In the genomic region with DNA sequence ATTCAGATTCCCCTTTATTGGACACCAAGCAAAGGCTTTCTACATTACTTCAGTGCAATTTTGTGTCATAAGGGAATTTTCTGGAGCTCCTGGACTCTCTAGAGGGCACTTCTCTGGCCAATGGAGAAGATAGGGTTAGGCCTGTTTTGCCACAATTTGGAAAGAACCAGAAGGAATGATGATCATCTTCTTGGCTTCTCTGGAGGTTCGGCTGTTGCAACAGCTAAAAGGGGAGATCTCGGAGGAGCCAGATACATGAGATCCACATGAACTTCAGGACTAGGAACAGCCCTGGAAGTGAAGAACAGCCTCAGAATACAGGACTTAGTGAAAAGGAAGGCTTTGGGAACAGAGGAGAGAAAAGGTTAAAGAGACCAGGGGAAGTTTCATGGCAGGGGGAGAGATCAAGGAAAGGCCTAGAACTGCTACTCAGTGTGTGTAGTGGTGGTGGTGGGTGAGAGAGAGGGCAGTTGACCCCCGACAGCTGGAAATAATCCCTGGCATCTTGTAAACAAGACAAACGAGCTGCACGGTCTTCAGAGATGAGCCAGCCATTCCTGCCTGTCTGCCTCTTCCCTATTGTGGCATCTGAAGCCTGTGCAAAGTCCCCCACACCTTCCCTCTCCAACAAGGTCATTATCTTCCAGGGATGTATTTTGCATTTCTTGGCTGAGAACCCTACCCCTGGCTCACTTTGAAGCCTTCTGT, we compare ENCODE assay signal across 20 cellular contexts.
DNase-seq lines count a peak whose midpoint lies in the region; ATAC-seq and TF ChIP-seq lines count a peak whose summit lies in the region.
"Had no signal": no experiment of that assay in that cellular context is flagged by ENCODE, and none has a peak within 500 bp of the region (broad histone marks: within the 10 kb centered on the region; RNA-seq: fewer than 3 reads in every experiment).

No MANE protein-coding gene starts in this region.

- no peak overlapping the region for H3K4me3 Mint-ChIP-seq in activated CD4-positive, alpha-beta memory T cell treated with anti-CD3 and anti-CD28 coated beads, Interleukin-2, amount 10 ng/mL, durations not matched to agents 7 days and 5 days
- H3K4me3 Mint-ChIP-seq: memory B cell, nephron progenitor cell had no signal

- H3K9me3 Mint-ChIP-seq in activated CD4-positive, alpha-beta memory T cell treated with anti-CD3 and anti-CD28 coated beads, Interleukin-2, amount 10 ng/mL, durations not matched to agents 7 days and 5 days: no peaks in the 10 kb centered on the region
- H3K9me3 Mint-ChIP-seq: memory B cell, nephron progenitor cell had no signal

- no peaks in the 10 kb centered on the region for H3K9me2 ChIP-seq in PC-3 (replicated peaks; ENCODE audit: low read length)

- no peak overlapping the region for H2AFZ ChIP-seq in PC-3 (ENCODE audit: low read length)
- H2AFZ ChIP-seq: hepatocyte had no signal

- H3K27me3 ChIP-seq in PC-3 (ENCODE audit: low read length): no peaks in the 10 kb centered on the region
- no peaks in the 10 kb centered on the region for H3K27me3 ChIP-seq in brain microvascular endothelial cell (replicated peaks)
- no peaks in the 10 kb centered on the region for H3K27me3 ChIP-seq in right atrium auricular region
- H3K27me3 ChIP-seq in subcutaneous abdominal adipose tissue (ENCODE audit: control insufficient read depth in 5 of 5, insufficient read depth in 4 of 5, low read length in 5 of 5): no peaks in the 10 kb centered on the region
- H3K27me3 ChIP-seq in foreskin keratinocyte: no peaks in the 10 kb centered on the region
- H3K27me3 ChIP-seq: BLaER1, hepatocyte, upper lobe of left lung had no signal

- H3F3A ChIP-seq in PC-3 (ENCODE audit: low read length, unreplicated experiment): no peaks in the 10 kb centered on the region

- no peak overlapping the region for H3K27ac Mint-ChIP-seq in activated CD4-positive, alpha-beta memory T cell treated with anti-CD3 and anti-CD28 coated beads, Interleukin-2, amount 10 ng/mL, durations not matched to agents 7 days and 5 days
- H3K27ac Mint-ChIP-seq: memory B cell, nephron progenitor cell had no signal

- H3K4me1 ChIP-seq in PC-3 (ENCODE audit: insufficient read depth, low read length) (peaks cover 33% of the 10 kb centered on the region), right atrium auricular region (peaks cover 0 to 37% of the 10 kb centered on the region in 2 donors), subcutaneous abdominal adipose tissue (ENCODE audit: control insufficient read depth in 5 of 5, insufficient read depth in 5 of 5, low read length in 5 of 5) (peaks cover 2 to 55% (median 36%) of the 10 kb centered on the region in 5 donors), foreskin keratinocyte (peaks cover 29% of the 10 kb centered on the region)

- H3K9me3 ChIP-seq in PC-3 (ENCODE audit: low read length) (no peaks in the 10 kb centered on the region), right atrium auricular region (no peaks in the 10 kb centered on the region), subcutaneous abdominal adipose tissue (ENCODE audit: control insufficient read depth in 5 of 5, low read length in 5 of 5) (no peaks in the 10 kb centered on the region)
- H3K9me3 ChIP-seq: BLaER1, upper lobe of left lung had no signal

- H3K4me3 ChIP-seq in PC-3 (ENCODE audit: low read length) (no peak overlapping the region), brain microvascular endothelial cell (ENCODE audit: low read depth, low read length) (no peak overlapping the region), right atrium auricular region (no peak overlapping the region), subcutaneous abdominal adipose tissue (ENCODE audit: low read depth in 1 of 5, low read length in 5 of 5) (no peak overlapping the region)
- H3K4me3 ChIP-seq: BLaER1, hepatocyte, K562, upper lobe of left lung had no signal

- peak overlapping the region; percentile 57 for H3K9ac ChIP-seq in PC-3 (ENCODE audit: low read length)
- peak overlapping the region in 1 of 5 donors; percentile 33 for H3K9ac ChIP-seq in subcutaneous abdominal adipose tissue (ENCODE audit: low read length in 5 of 5)
- H3K9ac ChIP-seq: BLaER1 had no signal

- TF ChIP-seq CTCF in PC-3 (conservative IDR thresholded peaks at IDR 0.05; ENCODE audit: low read depth, low read length) (no peak), brain microvascular endothelial cell (IDR thresholded peaks at IDR 0.05; ENCODE audit: low read depth, low read length, missing control alignments) (no peak), right atrium auricular region (IDR thresholded peaks at IDR 0.05) (no peak), foreskin keratinocyte (conservative IDR thresholded peaks at IDR 0.05) (no peak)

- no peaks in the 10 kb centered on the region for H3K36me3 Mint-ChIP-seq in activated CD4-positive, alpha-beta memory T cell treated with anti-CD3 and anti-CD28 coated beads, Interleukin-2, amount 10 ng/mL, durations not matched to agents 7 days and 5 days (ENCODE audit: low read depth)
- H3K36me3 Mint-ChIP-seq: memory B cell had no signal

- CTCF ChIA-PET in PC-3 (lab: Charles Lee): no interaction called here
- CTCF ChIA-PET in activated CD4-positive, alpha-beta memory T cell treated with anti-CD3 and anti-CD28 coated beads, Interleukin-2, amount 10 ng/mL, durations not matched to agents 7 days and 5 days (lab: Charles Lee): interaction anchor here (1.6 to 5.0 kb wide), 2 partner anchors 149 to 346 kb away, joined by 4 to 37 read pairs; no protein-coding TSS in a partner anchor

- in situ Hi-C loops in brain microvascular endothelial cell (cut with HindIII; ENCODE audit: low pct_ligation_motif_present, low sequenced_read_pairs): no loop called here

- intact Hi-C loops in PC-3 (cut with micrococcal nuclease): no loop called here

- H4K20me1 ChIP-seq in PC-3 (ENCODE audit: low read length): no peaks in the 10 kb centered on the region
- H4K20me1 ChIP-seq: BLaER1 had no signal

- 0 out of 2 replicates have a peak overlapping the region, but pooled peaks have one; percentile 18 for H3K4me2 ChIP-seq in PC-3 (ENCODE audit: low read length)
- H3K4me2 ChIP-seq: BLaER1, hepatocyte had no signal

- no peaks in the 10 kb centered on the region for H3K27me3 Mint-ChIP-seq in activated CD4-positive, alpha-beta memory T cell treated with anti-CD3 and anti-CD28 coated beads, Interleukin-2, amount 10 ng/mL, durations not matched to agents 7 days and 5 days
- H3K27me3 Mint-ChIP-seq: memory B cell had no signal

- BruUV-seq in PC-3 (replicated peaks; lab: Mats Ljungman, UMichigan): no TSS peak

- no peaks in the 10 kb centered on the region for H3K4me1 Mint-ChIP-seq in activated CD4-positive, alpha-beta memory T cell treated with anti-CD3 and anti-CD28 coated beads, Interleukin-2, amount 10 ng/mL, durations not matched to agents 7 days and 5 days

- no peaks in the 10 kb centered on the region for H3K79me2 ChIP-seq in PC-3 (ENCODE audit: low read length)
- H3K79me2 ChIP-seq: hepatocyte had no signal

- H3K36me3 ChIP-seq in PC-3 (ENCODE audit: low read depth, low read length) (no peaks in the 10 kb centered on the region), brain microvascular endothelial cell (replicated peaks) (no peaks in the 10 kb centered on the region), right atrium auricular region (no peaks in the 10 kb centered on the region), subcutaneous abdominal adipose tissue (ENCODE audit: control insufficient read depth in 5 of 5, insufficient read depth in 5 of 5, low read length in 5 of 5) (peaks cover 0 to 15% (median 10%) of the 10 kb centered on the region in 5 donors)
- H3K36me3 ChIP-seq: BLaER1, upper lobe of left lung had no signal

- DNase-seq in PC-3: no peak
- DNase-seq in brain microvascular endothelial cell: no peak
- no peak for DNase-seq in right atrium auricular region (ENCODE audit: low spot score)
- DNase-seq in activated CD4-positive, alpha-beta memory T cell treated with anti-CD3 and anti-CD28 coated beads, Interleukin-2, amount 10 ng/mL, durations not matched to agents 7 days and 5 days: no peak
- no peak for DNase-seq in NCI-H2196 (lab: John Stamatoyannopoulos, UW; ENCODE audit: unreplicated experiment)
- DNase-seq in foreskin keratinocyte: no peak
- DNase-seq: activated CD4-positive, alpha-beta T cell treated with anti-CD3 and anti-CD28 coated beads for 4 hours; activated effector memory CD4-positive, alpha-beta T cell treated with anti-CD3 and anti-CD28 coated beads, Interleukin-2, amount 50 U/mL, for 16 hours; cerebellar nuclear complex; effector CD4-positive, alpha-beta T cell; NCI-H187 treated with DMSO at 0.1 percent for 48 hours; NCI-H446; nephron progenitor cell; stimulated activated CD4-positive, alpha-beta T cell treated with anti-CD3 and anti-CD28 coated beads, Interleukin-15, amount 100 ng/mL, for 24 hours; upper lobe of left lung had no signal

- H3K27ac ChIP-seq in PC-3 (ENCODE audit: low read length) (peak overlapping the region; percentile 81), brain microvascular endothelial cell (peak overlapping the region; percentile 88), right atrium auricular region (peak overlapping the region; percentile 29 to 69), subcutaneous abdominal adipose tissue (ENCODE audit: low read depth, low read length) (peak overlapping the region; percentile 70), foreskin keratinocyte (no peak overlapping the region)
- H3K27ac ChIP-seq: BLaER1, hepatocyte had no signal

- ATAC-seq in PC-3 (no peak), foreskin keratinocyte (no peak)
- ATAC-seq: K562 had no signal

- POLR2A ChIA-PET in PC-3 (lab: Charles Lee; ENCODE audit: unreplicated experiment): no interaction called here
- POLR2A ChIA-PET in activated CD4-positive, alpha-beta memory T cell treated with anti-CD3 and anti-CD28 coated beads, Interleukin-2, amount 10 ng/mL, durations not matched to agents 7 days and 5 days (lab: Charles Lee): no interaction called here
